8 cellular contexts compared by ENCODE assay signal in genomic region chr1:151008244-151009205, GRCh38. TPM values are rescaled to one million over a fixed set of nuclear protein-coding genes. Genes with fewer than 3 reads are reported as not detected.
DNase-seq lines count a peak whose midpoint lies in the region; ATAC-seq, FAIRE-seq and TF ChIP-seq lines count a peak whose summit lies in the region.

Gene PRUNE1 (plus strand): TSS chr1:151008449. CDS start chr1:151008633, 184 bp downstream.

- peak within 1 kb of the TSS; percentile 73 for H3K27ac ChIP-seq in C4-2B

- DNase-seq in HTR-8/SVneo (ENCODE audit: insufficient read length, low spot score): peak; percentile 96
- DNase-seq in NOMO-1 treated with DMSO at 0.1 percent for 48 hours (lab: John Stamatoyannopoulos, UW; ENCODE audit: unreplicated experiment): peak; percentile 90
- DNase-seq in effector CD8-positive, alpha-beta T cell (lab: John Stamatoyannopoulos, UW): peak; percentile 93
- DNase-seq in lung microvascular endothelial cell (ENCODE audit: low read depth in 2 of 2): peak; percentile 99
- DNase-seq in stimulated activated CD4-positive, alpha-beta T cell treated with anti-CD3 and anti-CD28 coated beads, TNF-alpha, amount 100 ng/mL, for 4 hours (ENCODE audit: low read depth in 3 of 3): peak; percentile 87 to 94 (median 88)

- CTCF ChIA-PET in activated CD8-positive, alpha-beta memory T cell treated with anti-CD3 and anti-CD28 coated beads for 36 hours (lab: Charles Lee): interaction anchor here (0.7 kb wide), 1 partner anchor 62 kb away, joined by 3 read pairs; no protein-coding TSS in a partner anchor

- FAIRE-seq in HTR-8/SVneo (lab: Jason Lieb, UNC): no peak

- peak; percentile 77 for ATAC-seq in GM19463 (IDR thresholded peaks at IDR 0.05; ENCODE audit: unreplicated experiment)

- TF ChIP-seq CTCF in C4-2B (conservative IDR thresholded peaks at IDR 0.05): no peak

- POLR2A ChIA-PET in activated CD8-positive, alpha-beta memory T cell treated with anti-CD3 and anti-CD28 coated beads for 36 hours (lab: Charles Lee): no interaction called here

RNA-seq across cellular contexts. Expression of gene PRUNE1, which starts in this region (rescaled TPM):
- 10 to 100 TPM; 14.5 to 14.9 TPM for total RNA-seq in activated CD8-positive, alpha-beta memory T cell treated with anti-CD3 and anti-CD28 coated beads for 36 hours
- 3.5 and 5.6 TPM in 2 replicates for total RNA-seq in lung microvascular endothelial cell

Comparison
In these comparisons a context has a peak if more than half of its experiments do, and no peak if none do; other contexts are left out.
1. Peak in every context shown above with its lines: DNase-seq, ATAC-seq and H3K27ac ChIP-seq.